In the genomic region with DNA sequence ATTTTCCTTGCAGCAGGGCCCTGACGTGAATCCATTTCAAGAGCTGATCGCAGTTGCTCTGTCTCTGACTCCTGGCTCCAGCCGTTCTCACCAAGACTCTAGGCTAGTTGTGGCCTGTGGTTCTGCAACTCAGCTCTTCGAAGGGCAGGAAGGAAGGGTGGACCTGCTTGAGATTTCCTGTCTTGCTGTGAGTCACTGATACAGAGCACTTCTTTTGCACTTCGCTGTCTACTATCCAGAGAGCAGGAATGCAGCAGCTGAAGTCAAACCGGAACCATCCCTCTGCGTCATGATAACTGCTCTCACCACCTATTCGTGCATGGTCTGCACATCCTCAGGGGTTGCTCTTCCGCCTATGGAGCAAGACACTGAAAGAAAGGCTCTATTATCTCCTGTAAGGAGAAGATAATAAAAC, we compare ENCODE assay signal across 1 cellular context.
TF ChIP-seq lines count a peak whose summit lies in the region.

No MANE protein-coding gene starts in this region.

TF ChIP-seq in H1, 55 proteins besides CTCF, POLR2A, EP300 and RAD21:
- TF ChIP-seq ATF3 (IDR thresholded peaks at IDR 0.05; ENCODE audit: insufficient read depth, low read depth, low read length) = no peak
